In genomic region chr5:76688836-76689235, GRCh38 we compare ENCODE assay signal across 20 cellular contexts. TPM values are rescaled to one million over a fixed set of nuclear protein-coding genes. Genes with fewer than 3 reads are reported as not detected.
DNase-seq lines count a peak whose midpoint lies in the region; ATAC-seq and TF ChIP-seq lines count a peak whose summit lies in the region.
"Had no signal": no experiment of that assay in that cellular context is flagged by ENCODE, and none has a peak within 500 bp of the region (broad histone marks: within the 10 kb centered on the region; RNA-seq: fewer than 3 reads in every experiment).

No MANE protein-coding gene starts in this region.

- H3K27ac Mint-ChIP-seq in glutamatergic neuron (ENCODE audit: unreplicated experiment): no peak overlapping the region
- H3K27ac Mint-ChIP-seq: B cell had no signal

- H3K9ac ChIP-seq in adipocyte (ENCODE audit: low read length): peak overlapping the region; percentile 12
- peak overlapping the region; percentile 66 for H3K9ac ChIP-seq in skeletal muscle satellite cell (ENCODE audit: low read depth, low read length)
- H3K9ac ChIP-seq: KMS-11 had no signal

- H3K27ac ChIP-seq in foreskin keratinocyte: peak overlapping the region; percentile 7
- H3K27ac ChIP-seq: coronary artery, KMS-11 had no signal

- CTCF ChIA-PET in GM10248 (lab: Yijun Ruan, JAX): interaction anchor here (1.1 to 2.9 kb wide), 7 partner anchors 9 to 87 kb away, joined by 3 to 15 read pairs (median 5); no protein-coding TSS in a partner anchor

- no peaks in the 10 kb centered on the region for H3K36me3 Mint-ChIP-seq in glutamatergic neuron (ENCODE audit: unreplicated experiment)

- H3K27me3 ChIP-seq in adipocyte (replicated peaks; ENCODE audit: control insufficient read depth, insufficient read depth, low read length): no peaks in the 10 kb centered on the region
- H3K27me3 ChIP-seq in foreskin keratinocyte: no peaks in the 10 kb centered on the region
- H3K27me3 ChIP-seq in skeletal muscle satellite cell (ENCODE audit: control insufficient read depth, insufficient read depth, low read length): no peaks in the 10 kb centered on the region
- no peaks in the 10 kb centered on the region for H3K27me3 ChIP-seq in H7 (ENCODE audit: control insufficient read depth, insufficient read depth, low read length)

- peak overlapping the region; percentile 54 for H3K4me2 ChIP-seq in skeletal muscle satellite cell (ENCODE audit: low read length)
- H3K4me2 ChIP-seq: KMS-11 had no signal

- peak; percentile 74 for DNase-seq in HCEC 1CT
- no peak for DNase-seq in adipocyte (ENCODE audit: low read depth)
- no peak for DNase-seq in foreskin keratinocyte
- DNase-seq in glutamatergic neuron: no peak
- no peak for DNase-seq in H7
- no peak for DNase-seq in GM10248 (ENCODE audit: extremely low spot score)
- DNase-seq: activated CD4-positive, alpha-beta T cell treated with anti-CD3 and anti-CD28 coated beads, Interleukin-2, amount 50 U/mL, for 1 hour; activated naive CD4-positive, alpha-beta T cell; aorta; GOT3; hippocampal formation; left cardiac atrium; NCI-H1105; NCI-H69; OCI-M1; right cardiac atrium had no signal

- no peak overlapping the region for H3K4me3 Mint-ChIP-seq in glutamatergic neuron (ENCODE audit: unreplicated experiment)
- H3K4me3 Mint-ChIP-seq: B cell had no signal

- no peaks in the 10 kb centered on the region for H3K9me3 ChIP-seq in adipocyte (ENCODE audit: control insufficient read depth, low read length)
- H3K9me3 ChIP-seq in skeletal muscle satellite cell (replicated peaks; ENCODE audit: low read length): no peaks in the 10 kb centered on the region

- H3K4me1 ChIP-seq in adipocyte (ENCODE audit: control insufficient read depth, insufficient read depth, low read length) (peaks cover 41% of the 10 kb centered on the region), foreskin keratinocyte (peaks cover 36% of the 10 kb centered on the region), skeletal muscle satellite cell (ENCODE audit: control insufficient read depth, insufficient read depth, low read length) (peaks cover 53% of the 10 kb centered on the region)

- POLR2A ChIA-PET in GM10248 (lab: Yijun Ruan, JAX): no interaction called here

- no peaks in the 10 kb centered on the region for H3K9me3 Mint-ChIP-seq in glutamatergic neuron (ENCODE audit: unreplicated experiment)

- H3K36me3 ChIP-seq in adipocyte (ENCODE audit: control insufficient read depth, insufficient read depth, low read length, severe bottlenecking): no peaks in the 10 kb centered on the region
- H3K36me3 ChIP-seq in skeletal muscle satellite cell (ENCODE audit: insufficient read depth, low read length): no peaks in the 10 kb centered on the region
- H3K36me3 ChIP-seq in H7 (replicated peaks; ENCODE audit: control insufficient read depth, insufficient read depth, low read length): no peaks in the 10 kb centered on the region

- no peak for TF ChIP-seq CTCF in foreskin keratinocyte (conservative IDR thresholded peaks at IDR 0.05)
- TF ChIP-seq CTCF in glutamatergic neuron (IDR thresholded peaks at IDR 0.05; ENCODE audit: partially characterized antibody, unreplicated experiment): no peak
- no peak for TF ChIP-seq CTCF in GM10248 (IDR thresholded peaks at IDR 0.05; ENCODE audit: control extremely low read depth, extremely low read depth, low read depth, missing control alignments)

- no peaks in the 10 kb centered on the region for H3K4me1 Mint-ChIP-seq in glutamatergic neuron (ENCODE audit: low read depth, unreplicated experiment)

- no peak overlapping the region for H3K4me3 ChIP-seq in adipocyte (ENCODE audit: low read length)
- H3K4me3 ChIP-seq in skeletal muscle satellite cell (ENCODE audit: low read length): no peak overlapping the region
- H3K4me3 ChIP-seq in H7 (ENCODE audit: insufficient read depth, low read depth, low read length): no peak overlapping the region
- H3K4me3 ChIP-seq: coronary artery had no signal

- ATAC-seq in foreskin keratinocyte: no peak
- ATAC-seq: right cardiac atrium had no signal

- no peaks in the 10 kb centered on the region for H3K27me3 Mint-ChIP-seq in glutamatergic neuron (ENCODE audit: unreplicated experiment)
- H3K27me3 Mint-ChIP-seq: B cell had no signal

RNA-seq across cellular contexts. Expression of gene F2R, which starts 27.1 kb away (rescaled TPM):
- 38.0 and 42.6 TPM in 2 replicates for total RNA-seq in foreskin keratinocyte
- 12.5 and 17.3 TPM in 2 replicates for polyA plus RNA-seq in foreskin keratinocyte
- 49.4 and 69.0 TPM in 2 replicates for total RNA-seq in skeletal muscle satellite cell (2012; rRNA removed)
- total RNA-seq in glutamatergic neuron (ENCODE audit: unreplicated experiment): 59.3 TPM
- total RNA-seq in H7 (2014; rRNA removed; shearing (Covaris generic)): 17.1 and 23.3 TPM in 2 replicates
